ENCODE assay signal across 22 cellular contexts in the genomic region with DNA sequence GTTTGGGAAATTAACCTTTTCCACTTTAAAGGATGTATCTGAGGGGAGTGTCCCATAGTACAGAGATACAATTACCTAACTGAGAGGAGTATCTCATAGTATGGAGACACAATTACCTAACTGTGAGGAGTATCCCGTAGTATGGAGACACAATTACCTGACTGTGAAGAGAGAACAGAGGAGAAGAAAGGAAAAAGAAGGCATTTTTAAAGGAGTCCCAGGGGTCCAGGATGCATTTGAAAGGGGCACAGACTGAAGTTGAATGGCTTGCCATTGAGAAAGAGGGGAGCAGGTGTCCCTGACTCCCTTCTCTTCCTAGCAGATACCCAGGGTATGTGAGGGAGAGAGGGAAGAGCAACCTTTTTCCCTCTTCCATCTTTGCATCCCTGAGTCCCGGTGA. TPM values are rescaled to one million over a fixed set of nuclear protein-coding genes. Genes with fewer than 3 reads are reported as not detected.
DNase-seq lines count a peak whose midpoint lies in the region; ATAC-seq, FAIRE-seq and TF ChIP-seq lines count a peak whose summit lies in the region.
"Had no signal": no experiment of that assay in that cellular context is flagged by ENCODE, and none has a peak within 500 bp of the region (broad histone marks: within the 10 kb centered on the region; RNA-seq: fewer than 3 reads in every experiment).

No MANE protein-coding gene starts in this region.

- H3K4me2 ChIP-seq in GM23338 (no peak overlapping the region), K562 (ENCODE audit: insufficient read depth, low read length) (no peak overlapping the region)
- H3K4me2 ChIP-seq: A549 had no signal

- no peak overlapping the region for H3K4me3 ChIP-seq in GM23338
- no peak overlapping the region for H3K4me3 ChIP-seq in K562
- H3K4me3 ChIP-seq: A549 had no signal

- H3K27ac ChIP-seq in GM23338 (ENCODE audit: low read depth), result no peak overlapping the region
- no peak overlapping the region for H3K27ac ChIP-seq in K562 (ENCODE audit: extremely low read depth, low read depth, low read length)
- H3K27ac ChIP-seq: A549 had no signal

- CTCF ChIA-PET in K562 (lab: Yijun Ruan, JAX; ENCODE audit: low intra/inter-chr PET ratio), result no interaction called here

- in situ Hi-C loops in K562 (cut with MboI), result no loop called here

- peaks cover 5% of the 10 kb centered on the region; the same call in 1 of the 2 replicates for H3K9me2 ChIP-seq in GM23338 (ENCODE audit: insufficient read depth)

- peaks cover 7% of the 10 kb centered on the region for H3K4me1 Mint-ChIP-seq in GM23338
- H3K4me1 Mint-ChIP-seq in CD14-positive monocyte, result peaks cover 5% of the 10 kb centered on the region
- H3K4me1 Mint-ChIP-seq: CD4-positive, CD25-positive, alpha-beta regulatory T cell had no signal

- H3K9me3 ChIP-seq in K562 (replicated peaks; ENCODE audit: control insufficient read depth, insufficient read depth, low read depth, low read length), result 0 out of 2 replicates have a peak, but pooled peaks cover 2% of the 10 kb centered on the region

- FAIRE-seq in K562 (lab: Jason Lieb, UNC) (no peak), urothelium cell line (lab: Jason Lieb, UNC) (peak; percentile 35)
- FAIRE-seq: A549, GM12891, GM18507 had no signal

- no peak overlapping the region for H3K9ac ChIP-seq in K562 (ENCODE audit: insufficient read depth in 1 of 2, low read depth in 2 of 2, low read length in 2 of 2)

- no peak for TF ChIP-seq POLR2A in K562 (conservative IDR thresholded peaks at IDR 0.05)

- no TSS peak for BruUV-seq in K562 (replicated peaks; lab: Mats Ljungman, UMichigan)

- H3K27ac Mint-ChIP-seq in GM23338 (no peak overlapping the region), CD14-positive monocyte (peak overlapping the region in 1 of 7 donors; percentile 77)
- H3K27ac Mint-ChIP-seq: CD4-positive, CD25-positive, alpha-beta regulatory T cell; CD8-positive, alpha-beta T cell; H9 had no signal

- no peak overlapping the region for H3K4me3 Mint-ChIP-seq in GM23338
- H3K4me3 Mint-ChIP-seq in CD14-positive monocyte, result no peak overlapping the region
- H3K4me3 Mint-ChIP-seq: CD4-positive, CD25-positive, alpha-beta regulatory T cell; CD8-positive, alpha-beta T cell; H9 had no signal

- H2AFZ ChIP-seq in GM23338 (no peak overlapping the region), K562 (ENCODE audit: low read depth, low read length) (peak overlapping the region; percentile 57)

- no peak for TF ChIP-seq EP300 in K562 (IDR thresholded peaks at IDR 0.05; ENCODE audit: low read length)

- H3K27me3 Mint-ChIP-seq in GM23338 (ENCODE audit: insufficient read depth, low read depth, poor library complexity), result peaks cover 1% of the 10 kb centered on the region
- peaks cover 0 to 6% (median 2%) of the 10 kb centered on the region in 3 donors for H3K27me3 Mint-ChIP-seq in CD14-positive monocyte (ENCODE audit: low read depth in 3 of 3)

- TF ChIP-seq CTCF in GM23338 (conservative IDR thresholded peaks at IDR 0.05; ENCODE audit: low read depth in 2 of 2), result no peak
- TF ChIP-seq CTCF in K562 (IDR thresholded peaks at IDR 0.05 in 2 of 3, conservative IDR thresholded peaks at IDR 0.05 in 1 of 3; ENCODE audit: insufficient read depth in 2 of 3, low read depth in 1 of 3, low read length in 3 of 3), result no peak
- TF ChIP-seq CTCF in CD14-positive monocyte (IDR thresholded peaks at IDR 0.05), result no peak

- H3K36me3 Mint-ChIP-seq in GM23338 (ENCODE audit: low read depth) (peaks cover 20% of the 10 kb centered on the region), CD14-positive monocyte (peaks cover 2 to 7% of the 10 kb centered on the region in 2 donors)

- H3K9me1 ChIP-seq in K562 (ENCODE audit: control insufficient read depth, insufficient read depth, low read length), result no peaks in the 10 kb centered on the region

- H3K79me2 ChIP-seq in GM23338 (replicated peaks; ENCODE audit: insufficient read depth), result no peaks in the 10 kb centered on the region
- no peaks in the 10 kb centered on the region for H3K79me2 ChIP-seq in K562 (ENCODE audit: control insufficient read depth, insufficient read depth, low read length)

- ATAC-seq in GM23338, result peak; percentile 81
- no peak for ATAC-seq in K562
- ATAC-seq: A549; CD8-positive, alpha-beta T cell; HCT116 had no signal

- H3K9me3 Mint-ChIP-seq in GM23338 (peaks cover 22% of the 10 kb centered on the region), CD14-positive monocyte (peaks cover 15 to 27% (median 22%) of the 10 kb centered on the region in 7 donors)

- H3K4me1 ChIP-seq in GM23338 (ENCODE audit: insufficient read depth), result no peaks in the 10 kb centered on the region; the same call in 1 of the 2 replicates
- H3K4me1 ChIP-seq in K562 (replicated peaks in 1 of 2; ENCODE audit: control insufficient read depth in 2 of 2, insufficient read depth in 2 of 2, low read length in 2 of 2), result peaks cover 0 to 6% of the 10 kb centered on the region in 2 experiments; a peak in 3 of 5 replicates
- H3K4me1 ChIP-seq: A549, Caco-2 had no signal

- no peaks in the 10 kb centered on the region for H3F3A ChIP-seq in GM23338 (replicated peaks; ENCODE audit: low read depth)

- 0 out of 2 replicates have a peak, but pooled peaks cover 7% of the 10 kb centered on the region for H3K36me3 ChIP-seq in GM23338 (ENCODE audit: insufficient read depth)
- H3K36me3 ChIP-seq in K562 (ENCODE audit: control insufficient read depth, insufficient read depth, low read length), result no peaks in the 10 kb centered on the region

- POLR2A ChIA-PET in K562 (lab: Yijun Ruan, JAX), result no interaction called here

- no peaks in the 10 kb centered on the region for H4K20me1 ChIP-seq in GM23338 (replicated peaks; ENCODE audit: insufficient read depth)
- H4K20me1 ChIP-seq in K562 (replicated peaks; ENCODE audit: control insufficient read depth, insufficient read depth, low read length), result no peaks in the 10 kb centered on the region

- DNase-seq in GM23338 (ENCODE audit: low spot score), result peak; percentile 7
- DNase-seq in K562 (ENCODE audit: extremely low read depth in 1 of 4, low spot score in 3 of 4), result no peak
- peak; percentile 11 for DNase-seq in iPS DF 4.7 (ENCODE audit: extremely low read depth, low spot score)
- DNase-seq in urothelium cell line (ENCODE audit: low spot score), result no peak
- DNase-seq in CD14-positive monocyte (ENCODE audit: low spot score), result no peak
- no peak for DNase-seq in head of caudate nucleus
- no peak for DNase-seq in NCI-H345 (lab: John Stamatoyannopoulos, UW)
- DNase-seq: 8988T; C1 segment of cervical spinal cord; Caco-2; CD4-positive, CD25-positive, alpha-beta regulatory T cell; CD8-positive, alpha-beta T cell; DMS79; EL; GDM1; H9 had no signal

- TF ChIP-seq RAD21 in K562 (CRISPR knock-in tag; conservative IDR thresholded peaks at IDR 0.05 in 1 of 2, IDR thresholded peaks at IDR 0.05 in 1 of 2), result no peak

- 50% methylated on average over 2 of the region's 2 CpGs for WGBS in K562 (ENCODE audit: insufficient coverage, low coverage, missing lambda C conversion rate)

- intact Hi-C loops in K562 (cut with micrococcal nuclease) (no loop called here), CD14-positive monocyte (cut with micrococcal nuclease) (no loop called here), head of caudate nucleus (cut with DNase I) (no loop called here)

- no peaks in the 10 kb centered on the region for H3K27me3 ChIP-seq in GM23338 (ENCODE audit: insufficient read depth)
- H3K27me3 ChIP-seq in K562 (ENCODE audit: control insufficient read depth in 2 of 2, insufficient read depth in 2 of 2, low read length in 2 of 2), result no peaks in the 10 kb centered on the region

RNA-seq across cellular contexts. Expression of a gene that starts 17.9 kb away (rescaled TPM):
- total RNA-seq in GM23338 (2014; rRNA removed; shearing (Covaris generic)), result not detected in 2 replicates
- not detected in 2 replicates for polyA plus RNA-seq in GM23338 (2016; fragmentation: Nextera tagmentation; extraction: Ambion mirVana)
- total RNA-seq in K562 (2011; cell fraction: chromatin; rRNA removed; ENCODE audit: low replicate concordance), result not detected in 2 replicates
- not detected in 2 replicates for total RNA-seq in K562 (2011; cell fraction: nucleolus; rRNA removed)
- total RNA-seq in K562 (2011; cell fraction: nucleoplasm; rRNA removed), result not detected in 2 replicates
- not detected in 2 replicates for total RNA-seq in K562 (2014; rRNA removed)
- total RNA-seq in K562 (2014; rRNA removed; fragmentation: Illumina TruSeq; extraction: Trizol), result not detected in 2 replicates
- total RNA-seq in K562 (2015; rRNA removed; fragmentation: Illumina TruSeq; extraction: Trizol), result not detected in 2 replicates
- total RNA-seq in K562 (2021), result not detected in 2 replicates
- not detected in 2 replicates for polyA plus RNA-seq in K562 (2011; rRNA removed)
- not detected in 2 replicates for polyA plus RNA-seq in K562 (2011; cell fraction: cytosol; rRNA removed)
- polyA plus RNA-seq in K562 (2011; cell fraction: nucleus; rRNA removed), result not detected in 2 replicates
- polyA plus RNA-seq in K562 (2012), result not detected in 2 replicates
- polyA plus RNA-seq in K562 (2014; fragmentation: Illumina TruSeq; extraction: Trizol), result not detected in 2 replicates
- polyA plus RNA-seq in K562 (2014; fragmentation: Nextera tagmentation; extraction: Ambion mirVana), result not detected
- polyA plus RNA-seq in K562 (2014; rRNA removed), result not detected in 2 replicates
- polyA minus RNA-seq in K562 (2011; rRNA and poly(A)+ RNA removed), result not detected in 2 replicates
- polyA minus RNA-seq in K562 (2011; cell fraction: cytosol; rRNA and poly(A)+ RNA removed), result not detected in 2 replicates
- not detected in 2 replicates for polyA minus RNA-seq in K562 (2011; cell fraction: nucleus; rRNA and poly(A)+ RNA removed)
- polyA plus RNA-seq in CD14-positive monocyte, result not detected
- total RNA-seq: Caco-2; CD4-positive, CD25-positive, alpha-beta regulatory T cell; CD8-positive, alpha-beta T cell; H4; H9 had no signal
- polyA plus RNA-seq: A549; BJ; CD4-positive, CD25-positive, alpha-beta regulatory T cell had no signal

RNA-seq across cellular contexts. Expression of a gene that starts 30.1 kb away (rescaled TPM):
- total RNA-seq in GM23338 (2014; rRNA removed; shearing (Covaris generic)), result not detected in 2 replicates
- polyA plus RNA-seq in GM23338 (2016; fragmentation: Nextera tagmentation; extraction: Ambion mirVana) (not detected in 2 replicates), K562 (2011; rRNA removed) (3.2 and 6.6 TPM in 2 replicates), K562 (2014; fragmentation: Illumina TruSeq; extraction: Trizol) (2.1 and 2.9 TPM in 2 replicates), K562 (2014; fragmentation: Nextera tagmentation; extraction: Ambion mirVana) (1 to 10 TPM; 4.3 to 5.2 TPM), K562 (2014; rRNA removed) (2.1 and 2.9 TPM in 2 replicates), CD14-positive monocyte (10 to 100 TPM; 52.1 to 59.4 TPM)
- 1.1 and 4.5 TPM in 2 replicates for total RNA-seq in K562 (2011; cell fraction: chromatin; rRNA removed; ENCODE audit: low replicate concordance)
- total RNA-seq in K562 (2011; cell fraction: nucleolus; rRNA removed), result 0.33 and 0.66 TPM in 2 replicates
- 1.5 and 2.3 TPM in 2 replicates for total RNA-seq in K562 (2011; cell fraction: nucleoplasm; rRNA removed)
- total RNA-seq in K562 (2014; rRNA removed) (1.2 and 1.3 TPM in 2 replicates), K562 (2014; rRNA removed; fragmentation: Illumina TruSeq; extraction: Trizol) (2.3 and 2.8 TPM in 2 replicates), K562 (2015; rRNA removed; fragmentation: Illumina TruSeq; extraction: Trizol) (5.8 and 5.9 TPM in 2 replicates), K562 (2021) (1.8 and 2.1 TPM in 2 replicates)
- polyA plus RNA-seq in K562 (2011; cell fraction: cytosol; rRNA removed), result 0.30 and 2.3 TPM in 2 replicates
- 0.80 and 3.2 TPM in 2 replicates for polyA plus RNA-seq in K562 (2011; cell fraction: nucleus; rRNA removed)
- polyA plus RNA-seq in K562 (2012), result 2.5 and 4.1 TPM in 2 replicates
- polyA minus RNA-seq in K562 (2011; rRNA and poly(A)+ RNA removed), result 3.2 and 5.2 TPM in 2 replicates
- polyA minus RNA-seq in K562 (2011; cell fraction: cytosol; rRNA and poly(A)+ RNA removed), result 2.0 and 3.1 TPM in 2 replicates
- polyA minus RNA-seq in K562 (2011; cell fraction: nucleus; rRNA and poly(A)+ RNA removed), result 1.8 and 4.0 TPM in 2 replicates
- total RNA-seq: Caco-2, H9 had no signal

RNA-seq across cellular contexts. Expression of a gene that starts 33.0 kb away (rescaled TPM):
- total RNA-seq in GM23338 (2014; rRNA removed; shearing (Covaris generic)), result not detected in 2 replicates
- not detected in 2 replicates for polyA plus RNA-seq in GM23338 (2016; fragmentation: Nextera tagmentation; extraction: Ambion mirVana)
- not detected in 2 replicates for total RNA-seq in K562 (2011; cell fraction: chromatin; rRNA removed; ENCODE audit: low replicate concordance)
- total RNA-seq in K562 (2011; cell fraction: nucleolus; rRNA removed), result not detected in 2 replicates
- not detected in 2 replicates for total RNA-seq in K562 (2011; cell fraction: nucleoplasm; rRNA removed)
- total RNA-seq in K562 (2014; rRNA removed), result not detected in 2 replicates
- total RNA-seq in K562 (2014; rRNA removed; fragmentation: Illumina TruSeq; extraction: Trizol), result not detected in 2 replicates
- not detected in 2 replicates for total RNA-seq in K562 (2015; rRNA removed; fragmentation: Illumina TruSeq; extraction: Trizol)
- total RNA-seq in K562 (2021), result not detected in 2 replicates
- polyA plus RNA-seq in K562 (2011; rRNA removed), result not detected in 2 replicates
- not detected in 2 replicates for polyA plus RNA-seq in K562 (2011; cell fraction: cytosol; rRNA removed)
- polyA plus RNA-seq in K562 (2011; cell fraction: nucleus; rRNA removed), result not detected in 2 replicates
- polyA plus RNA-seq in K562 (2012), result not detected in 2 replicates
- not detected in 2 replicates for polyA plus RNA-seq in K562 (2014; fragmentation: Illumina TruSeq; extraction: Trizol)
- polyA plus RNA-seq in K562 (2014; fragmentation: Nextera tagmentation; extraction: Ambion mirVana), result not detected
- polyA plus RNA-seq in K562 (2014; rRNA removed), result not detected in 2 replicates
- polyA minus RNA-seq in K562 (2011; rRNA and poly(A)+ RNA removed), result not detected in 2 replicates
- polyA minus RNA-seq in K562 (2011; cell fraction: cytosol; rRNA and poly(A)+ RNA removed), result not detected in 2 replicates
- not detected in 2 replicates for polyA minus RNA-seq in K562 (2011; cell fraction: nucleus; rRNA and poly(A)+ RNA removed)
- polyA plus RNA-seq in CD14-positive monocyte, result not detected
- total RNA-seq: Caco-2; CD4-positive, CD25-positive, alpha-beta regulatory T cell; CD8-positive, alpha-beta T cell; H4 had no signal
- polyA plus RNA-seq: A549; BJ; CD4-positive, CD25-positive, alpha-beta regulatory T cell had no signal

Comparison
In these comparisons a context has a peak if more than half of its experiments do, and no peak if none do; other contexts are left out.
1. DNase-seq: peak in GM23338 (single experiment) and iPS DF 4.7 (single experiment); none in K562 (0 of 4), urothelium cell line (single experiment), CD14-positive monocyte (single experiment), head of caudate nucleus (0 of 42) and NCI-H345 (single experiment).
2. RNA of a gene that starts 30.1 kb away (polyA plus RNA-seq): 52.1 to 59.4 TPM in CD14-positive monocyte; 0.30 to 6.6 TPM in K562 and not detected in GM23338; every median in the first group is over 4 times any median in the second.